In the genomic region with DNA sequence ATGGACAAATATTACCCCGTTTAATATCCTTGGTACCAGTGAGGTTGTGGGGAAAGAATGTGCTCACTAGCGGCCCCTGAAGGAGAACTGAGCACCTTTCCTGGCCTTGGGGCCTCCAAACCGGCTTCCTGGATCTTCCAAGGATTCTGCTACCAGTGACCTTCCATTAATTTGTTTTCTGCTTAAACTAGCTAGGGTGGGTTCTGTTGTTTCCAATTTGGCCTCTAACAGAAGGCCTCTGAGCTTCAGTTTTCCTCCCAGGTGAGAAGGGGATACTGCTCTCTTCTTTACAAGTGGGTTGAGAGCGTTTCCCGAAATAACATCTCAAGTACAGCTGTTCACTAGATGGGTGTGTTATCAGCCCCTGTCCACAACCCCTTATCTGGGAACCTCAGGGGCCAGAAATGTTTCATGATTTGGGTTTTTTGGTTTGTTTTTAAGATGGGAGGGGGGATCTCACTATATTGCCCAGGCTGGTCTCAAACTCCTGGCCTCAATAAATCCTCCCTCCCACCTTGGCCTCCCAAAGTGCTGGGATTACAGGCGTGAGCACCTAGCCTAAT, we compare ENCODE assay signal across 1 cellular context.
TF ChIP-seq lines count a peak whose summit lies in the region.

No MANE protein-coding gene starts in this region.

TF ChIP-seq in K562, 482 proteins besides CTCF, POLR2A, EP300 and RAD21 (continued from another document):
- TF ChIP-seq, protein P1, sequence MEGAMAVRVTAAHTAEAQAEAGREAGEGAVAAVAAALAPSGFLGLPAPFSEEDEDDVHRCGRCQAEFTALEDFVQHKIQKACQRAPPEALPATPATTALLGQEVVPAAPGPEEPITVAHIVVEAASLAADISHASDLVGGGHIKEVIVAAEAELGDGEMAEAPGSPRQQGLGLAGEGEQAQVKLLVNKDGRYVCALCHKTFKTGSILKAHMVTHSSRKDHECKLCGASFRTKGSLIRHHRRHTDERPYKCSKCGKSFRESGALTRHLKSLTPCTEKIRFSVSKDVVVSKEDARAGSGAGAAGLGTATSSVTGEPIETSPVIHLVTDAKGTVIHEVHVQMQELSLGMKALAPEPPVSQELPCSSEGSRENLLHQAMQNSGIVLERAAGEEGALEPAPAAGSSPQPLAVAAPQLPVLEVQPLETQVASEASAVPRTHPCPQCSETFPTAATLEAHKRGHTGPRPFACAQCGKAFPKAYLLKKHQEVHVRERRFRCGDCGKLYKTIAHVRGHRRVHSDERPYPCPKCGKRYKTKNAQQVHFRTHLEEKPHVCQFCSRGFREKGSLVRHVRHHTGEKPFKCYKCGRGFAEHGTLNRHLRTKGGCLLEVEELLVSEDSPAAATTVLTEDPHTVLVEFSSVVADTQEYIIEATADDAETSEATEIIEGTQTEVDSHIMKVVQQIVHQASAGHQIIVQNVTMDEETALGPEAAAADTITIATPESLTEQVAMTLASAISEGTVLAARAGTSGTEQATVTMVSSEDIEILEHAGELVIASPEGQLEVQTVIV (CRISPR knock-in tag; IDR thresholded peaks at IDR 0.05; ENCODE audit: borderline replicate concordance) = no peak
- TF ChIP-seq KHSRP (IDR thresholded peaks at IDR 0.05) = peak; percentile 69
- TF ChIP-seq FOS (IDR thresholded peaks at IDR 0.05; ENCODE audit: extremely low read depth, insufficient read length) = no peak
- TF ChIP-seq MEIS2 (IDR thresholded peaks at IDR 0.05; ENCODE audit: partially characterized antibody) = no peak
- TF ChIP-seq ZC3H8 (IDR thresholded peaks at IDR 0.05) = no peak
- TF ChIP-seq, protein P2, sequence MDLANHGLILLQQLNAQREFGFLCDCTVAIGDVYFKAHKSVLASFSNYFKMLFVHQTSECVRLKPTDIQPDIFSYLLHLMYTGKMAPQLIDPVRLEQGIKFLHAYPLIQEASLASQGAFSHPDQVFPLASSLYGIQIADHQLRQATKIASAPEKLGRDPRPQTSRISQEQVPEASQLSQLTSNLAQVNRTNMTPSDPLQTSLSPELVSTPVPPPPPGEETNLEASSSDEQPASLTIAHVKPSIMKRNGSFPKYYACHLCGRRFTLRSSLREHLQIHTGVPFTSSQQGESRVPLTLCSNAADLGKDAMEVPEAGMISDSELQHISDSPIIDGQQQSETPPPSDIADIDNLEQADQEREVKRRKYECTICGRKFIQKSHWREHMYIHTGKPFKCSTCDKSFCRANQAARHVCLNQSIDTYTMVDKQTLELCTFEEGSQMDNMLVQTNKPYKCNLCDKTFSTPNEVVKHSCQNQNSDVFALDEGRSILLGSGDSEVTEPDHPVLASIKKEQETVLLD (IDR thresholded peaks at IDR 0.05) = no peak
- TF ChIP-seq CBX1 (IDR thresholded peaks at IDR 0.05; ENCODE audit: low read depth) = no peak
- TF ChIP-seq PURB (CRISPR knock-in tag; IDR thresholded peaks at IDR 0.05; ENCODE audit: low read depth) = no peak
- no peak for TF ChIP-seq HSF4 (CRISPR knock-in tag; IDR thresholded peaks at IDR 0.05; ENCODE audit: borderline replicate concordance)
- peak; percentile 61; the same call in 1 of the 2 replicates for TF ChIP-seq TARDBP (IDR thresholded peaks at IDR 0.05)
